9 cellular contexts compared by ENCODE assay signal in the genomic region with DNA sequence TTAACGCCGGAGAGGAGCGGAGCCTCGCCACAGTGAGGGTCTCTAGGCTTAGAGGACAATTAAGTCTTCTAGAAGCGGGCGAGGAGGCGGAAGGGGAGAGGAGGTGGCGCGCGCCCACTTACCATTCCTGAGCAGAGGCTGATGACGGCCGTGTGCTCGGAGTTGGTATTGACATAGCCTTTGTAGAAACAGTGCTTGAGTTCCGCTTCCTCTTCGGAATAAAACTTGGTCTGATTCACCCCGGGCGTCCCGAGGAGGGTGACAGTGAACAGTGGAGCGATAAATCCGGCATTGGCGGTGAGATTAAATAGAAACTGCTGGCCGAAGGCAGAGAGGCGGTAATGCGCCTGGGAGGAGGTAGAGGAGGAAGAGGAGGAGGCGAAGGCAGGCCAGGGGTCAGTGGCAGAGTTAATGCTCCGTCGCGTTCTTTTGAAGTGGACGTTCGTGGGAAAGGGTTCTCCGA. TPM values are rescaled to one million over a fixed set of nuclear protein-coding genes. Genes with fewer than 3 reads are reported as not detected.
DNase-seq lines count a peak whose midpoint lies in the region; ATAC-seq and TF ChIP-seq lines count a peak whose summit lies in the region.
"Had no signal": no experiment of that assay in that cellular context is flagged by ENCODE, and none has a peak within 500 bp of the region (broad histone marks: within the 10 kb centered on the region; RNA-seq: fewer than 3 reads in every experiment).

No MANE protein-coding gene starts in this region.

- DNase-seq in AG08395 (ENCODE audit: low spot score) (peak; percentile 47), HuH-7 (ENCODE audit: low spot score) (peak; percentile 17), choroid plexus epithelial cell (ENCODE audit: low read depth) (peak; percentile 72), lower leg skin (ENCODE audit: low spot score in 2 of 2) (no peak), ureter (ENCODE audit: low spot score) (peak; percentile 52), NCI-H446 (lab: John Stamatoyannopoulos, UW) (no peak)
- DNase-seq in central memory CD4-positive, alpha-beta T cell: no peak

- 0% methylated on average over 31 of the region's 31 CpGs for WGBS in lower leg skin, 2 donors

- no peak for TF ChIP-seq POLR2A in lower leg skin (IDR thresholded peaks at IDR 0.05)

- H3K4me3 ChIP-seq in choroid plexus epithelial cell (ENCODE audit: low read depth, low read length): peak overlapping the region; percentile 78
- H3K4me3 ChIP-seq in lower leg skin (ENCODE audit: low read depth, poor library complexity, severe bottlenecking): peak overlapping the region; percentile 41
- H3K4me3 ChIP-seq: GM12878 had no signal

- no peak for TF ChIP-seq CTCF in choroid plexus epithelial cell (conservative IDR thresholded peaks at IDR 0.05; ENCODE audit: low read depth, low read length)
- no peak for TF ChIP-seq CTCF in lower leg skin (IDR thresholded peaks at IDR 0.05)

- intact Hi-C loops in lower leg skin (cut with DNase I; ENCODE audit: low total_unique reads): no loop called here

- ATAC-seq in GM18858 (IDR thresholded peaks at IDR 0.05; ENCODE audit: unreplicated experiment): no peak
- ATAC-seq: GM12878 had no signal

RNA-seq across cellular contexts. Expression of a gene that starts 1.3 kb away (rescaled TPM):
- total RNA-seq in lower leg skin (10 to 100 TPM in 1 of 4 donors, 1 to 10 TPM in 3; 2.2 to 15.9 (median 8.2) TPM), ureter (153 TPM)
- total RNA-seq: GM12878 had no signal

Comparison
In these comparisons a context has a peak if more than half of its experiments do, and no peak if none do; other contexts are left out.
1. DNase-seq: peak in AG08395 (single experiment), HuH-7 (single experiment), choroid plexus epithelial cell (single experiment) and ureter (single experiment); none in lower leg skin (0 of 2), central memory CD4-positive, alpha-beta T cell (single experiment) and NCI-H446 (0 of 2).